1 cellular context compared by ENCODE assay signal in genomic region chr19:44611812-44612295, GRCh38.
TF ChIP-seq lines count a peak whose summit lies in the region.

No MANE protein-coding gene starts in this region.

TF ChIP-seq in HepG2, 621 proteins besides CTCF, POLR2A, EP300 and RAD21 (continued from another document and continues in another):
- TF ChIP-seq TBL1XR1 (IDR thresholded peaks at IDR 0.05; ENCODE audit: borderline replicate concordance, low read length, partially characterized antibody) (no peak), ZNF552 (CRISPR knock-in tag; IDR thresholded peaks at IDR 0.05; ENCODE audit: borderline replicate concordance) (no peak), HNRNPH1 (optimal IDR thresholded peaks at IDR 0.05; ENCODE audit: low read depth, low read length) (no peak), HES4 (CRISPR knock-in tag; IDR thresholded peaks at IDR 0.05; ENCODE audit: borderline replicate concordance) (no peak), HDAC1 (CRISPR knock-in tag; IDR thresholded peaks at IDR 0.05) (no peak), ZNF788 (CRISPR knock-in tag; IDR thresholded peaks at IDR 0.05; ENCODE audit: borderline replicate concordance) (no peak), CCAR2 (optimal IDR thresholded peaks at IDR 0.05; ENCODE audit: low read depth, low read length) (no peak), ZNF143 (CRISPR knock-in tag; IDR thresholded peaks at IDR 0.05) (no peak), MLX (CRISPR knock-in tag; IDR thresholded peaks at IDR 0.05) (no peak), FOXA3 (CRISPR knock-in tag; IDR thresholded peaks at IDR 0.05) (peak; percentile 87), ARID2 (CRISPR knock-in tag; IDR thresholded peaks at IDR 0.05; ENCODE audit: borderline replicate concordance) (no peak), KLF6 (CRISPR knock-in tag; IDR thresholded peaks at IDR 0.05) (no peak), THYN1 (CRISPR knock-in tag; IDR thresholded peaks at IDR 0.05; ENCODE audit: borderline replicate concordance, low read depth) (no peak), ZNF260 (CRISPR knock-in tag; IDR thresholded peaks at IDR 0.05; ENCODE audit: borderline replicate concordance, low read depth) (no peak), ZFP62 (CRISPR knock-in tag; IDR thresholded peaks at IDR 0.05) (no peak), ZNF432 (CRISPR knock-in tag; IDR thresholded peaks at IDR 0.05; ENCODE audit: borderline replicate concordance) (no peak), ZNF781 (CRISPR knock-in tag; IDR thresholded peaks at IDR 0.05; ENCODE audit: borderline replicate concordance, not compliant biosample characterization) (no peak), KAT8 (CRISPR knock-in tag; IDR thresholded peaks at IDR 0.05) (peak; percentile 54; the same call in 1 of the 2 replicates), ZGPAT (CRISPR knock-in tag; IDR thresholded peaks at IDR 0.05) (peak; percentile 48; the same call in 1 of the 2 replicates), ZNF512B (CRISPR knock-in tag; IDR thresholded peaks at IDR 0.05; ENCODE audit: borderline replicate concordance) (no peak), KAT7 (CRISPR knock-in tag; IDR thresholded peaks at IDR 0.05; ENCODE audit: borderline replicate concordance) (no peak), ZNF17 (CRISPR knock-in tag; IDR thresholded peaks at IDR 0.05) (no peak), PLRG1 (conservative IDR thresholded peaks at IDR 0.05) (no peak), SAP130 (CRISPR knock-in tag; IDR thresholded peaks at IDR 0.05; ENCODE audit: low read depth) (0 out of 2 replicates have a peak, but pooled peaks have one; percentile 33), TOE1 (CRISPR knock-in tag; IDR thresholded peaks at IDR 0.05) (no peak), ZNF761 (CRISPR knock-in tag; conservative IDR thresholded peaks at IDR 0.05) (no peak), PAF1 (CRISPR knock-in tag; IDR thresholded peaks at IDR 0.05) (no peak), U2AF2 (IDR thresholded peaks at IDR 0.05; ENCODE audit: low read depth, low read length) (no peak), CCDC6 (CRISPR knock-in tag; IDR thresholded peaks at IDR 0.05) (no peak), CENPBD1 (CRISPR knock-in tag; IDR thresholded peaks at IDR 0.05; ENCODE audit: borderline replicate concordance, low read depth) (no peak), RBM22 (optimal IDR thresholded peaks at IDR 0.05; ENCODE audit: low read length) (no peak), MTF1 (CRISPR knock-in tag; IDR thresholded peaks at IDR 0.05) (no peak), ZNF607 (CRISPR knock-in tag; IDR thresholded peaks at IDR 0.05; ENCODE audit: borderline replicate concordance) (no peak), SP5 (CRISPR knock-in tag; IDR thresholded peaks at IDR 0.05; ENCODE audit: borderline replicate concordance, low read depth) (no peak), STAT5B (CRISPR knock-in tag; IDR thresholded peaks at IDR 0.05) (no peak), TP53 (CRISPR knock-in tag; conservative IDR thresholded peaks at IDR 0.05) (no peak), NFIC (IDR thresholded peaks at IDR 0.05; ENCODE audit: low read length) (no peak), PPARG (CRISPR knock-in tag; conservative IDR thresholded peaks at IDR 0.05) (0 out of 2 replicates have a peak, but pooled peaks have one; percentile 17), ZFX (CRISPR knock-in tag; IDR thresholded peaks at IDR 0.05; ENCODE audit: low read depth) (no peak), FLYWCH1 (CRISPR knock-in tag; IDR thresholded peaks at IDR 0.05) (no peak), TAF1 (CRISPR knock-in tag; IDR thresholded peaks at IDR 0.05) (no peak), KAT2B (IDR thresholded peaks at IDR 0.05; ENCODE audit: borderline replicate concordance, low read depth, low read length) (no peak), ARID5B (CRISPR knock-in tag; IDR thresholded peaks at IDR 0.05) (peak; percentile 67), FOXO1 (CRISPR knock-in tag; IDR thresholded peaks at IDR 0.05) (no peak), ZBTB20 (CRISPR knock-in tag; IDR thresholded peaks at IDR 0.05; ENCODE audit: borderline replicate concordance, low read depth) (no peak), EHMT2 (IDR thresholded peaks at IDR 0.05; ENCODE audit: borderline replicate concordance, low read depth, low read length) (no peak), ZNF468 (CRISPR knock-in tag; IDR thresholded peaks at IDR 0.05) (no peak), PRMT3 (CRISPR knock-in tag; IDR thresholded peaks at IDR 0.05; ENCODE audit: borderline replicate concordance, low read depth) (no peak), ZNF10 (CRISPR knock-in tag; IDR thresholded peaks at IDR 0.05; ENCODE audit: borderline replicate concordance, low read depth) (no peak), ZNF350 (CRISPR knock-in tag; IDR thresholded peaks at IDR 0.05; ENCODE audit: borderline replicate concordance, low read depth) (no peak), KDM5B (CRISPR knock-in tag; IDR thresholded peaks at IDR 0.05; ENCODE audit: borderline replicate concordance) (no peak), ZNF343 (CRISPR knock-in tag; IDR thresholded peaks at IDR 0.05) (no peak), SMARCC2 (IDR thresholded peaks at IDR 0.05) (no peak), NFKBIZ (CRISPR knock-in tag; IDR thresholded peaks at IDR 0.05) (no peak)
- TF ChIP-seq, protein P1, sequence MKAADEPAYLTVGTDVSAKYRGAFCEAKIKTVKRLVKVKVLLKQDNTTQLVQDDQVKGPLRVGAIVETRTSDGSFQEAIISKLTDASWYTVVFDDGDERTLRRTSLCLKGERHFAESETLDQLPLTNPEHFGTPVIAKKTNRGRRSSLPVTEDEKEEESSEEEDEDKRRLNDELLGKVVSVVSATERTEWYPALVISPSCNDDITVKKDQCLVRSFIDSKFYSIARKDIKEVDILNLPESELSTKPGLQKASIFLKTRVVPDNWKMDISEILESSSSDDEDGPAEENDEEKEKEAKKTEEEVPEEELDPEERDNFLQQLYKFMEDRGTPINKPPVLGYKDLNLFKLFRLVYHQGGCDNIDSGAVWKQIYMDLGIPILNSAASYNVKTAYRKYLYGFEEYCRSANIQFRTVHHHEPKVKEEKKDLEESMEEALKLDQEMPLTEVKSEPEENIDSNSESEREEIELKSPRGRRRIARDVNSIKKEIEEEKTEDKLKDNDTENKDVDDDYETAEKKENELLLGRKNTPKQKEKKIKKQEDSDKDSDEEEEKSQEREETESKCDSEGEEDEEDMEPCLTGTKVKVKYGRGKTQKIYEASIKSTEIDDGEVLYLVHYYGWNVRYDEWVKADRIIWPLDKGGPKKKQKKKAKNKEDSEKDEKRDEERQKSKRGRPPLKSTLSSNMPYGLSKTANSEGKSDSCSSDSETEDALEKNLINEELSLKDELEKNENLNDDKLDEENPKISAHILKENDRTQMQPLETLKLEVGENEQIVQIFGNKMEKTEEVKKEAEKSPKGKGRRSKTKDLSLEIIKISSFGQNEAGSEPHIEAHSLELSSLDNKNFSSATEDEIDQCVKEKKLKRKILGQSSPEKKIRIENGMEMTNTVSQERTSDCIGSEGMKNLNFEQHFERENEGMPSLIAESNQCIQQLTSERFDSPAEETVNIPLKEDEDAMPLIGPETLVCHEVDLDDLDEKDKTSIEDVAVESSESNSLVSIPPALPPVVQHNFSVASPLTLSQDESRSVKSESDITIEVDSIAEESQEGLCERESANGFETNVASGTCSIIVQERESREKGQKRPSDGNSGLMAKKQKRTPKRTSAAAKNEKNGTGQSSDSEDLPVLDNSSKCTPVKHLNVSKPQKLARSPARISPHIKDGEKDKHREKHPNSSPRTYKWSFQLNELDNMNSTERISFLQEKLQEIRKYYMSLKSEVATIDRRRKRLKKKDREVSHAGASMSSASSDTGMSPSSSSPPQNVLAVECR (CRISPR knock-in tag; IDR thresholded peaks at IDR 0.05; ENCODE audit: borderline replicate concordance) = no peak
- TF ChIP-seq, protein P2, sequence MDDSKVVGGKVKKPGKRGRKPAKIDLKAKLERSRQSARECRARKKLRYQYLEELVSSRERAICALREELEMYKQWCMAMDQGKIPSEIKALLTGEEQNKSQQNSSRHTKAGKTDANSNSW (CRISPR knock-in tag; IDR thresholded peaks at IDR 0.05; ENCODE audit: borderline replicate concordance) = no peak
- TF ChIP-seq, protein P3, sequence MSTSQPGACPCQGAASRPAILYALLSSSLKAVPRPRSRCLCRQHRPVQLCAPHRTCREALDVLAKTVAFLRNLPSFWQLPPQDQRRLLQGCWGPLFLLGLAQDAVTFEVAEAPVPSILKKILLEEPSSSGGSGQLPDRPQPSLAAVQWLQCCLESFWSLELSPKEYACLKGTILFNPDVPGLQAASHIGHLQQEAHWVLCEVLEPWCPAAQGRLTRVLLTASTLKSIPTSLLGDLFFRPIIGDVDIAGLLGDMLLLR (CRISPR knock-in tag; IDR thresholded peaks at IDR 0.05) = no peak
- TF ChIP-seq, protein P4, sequence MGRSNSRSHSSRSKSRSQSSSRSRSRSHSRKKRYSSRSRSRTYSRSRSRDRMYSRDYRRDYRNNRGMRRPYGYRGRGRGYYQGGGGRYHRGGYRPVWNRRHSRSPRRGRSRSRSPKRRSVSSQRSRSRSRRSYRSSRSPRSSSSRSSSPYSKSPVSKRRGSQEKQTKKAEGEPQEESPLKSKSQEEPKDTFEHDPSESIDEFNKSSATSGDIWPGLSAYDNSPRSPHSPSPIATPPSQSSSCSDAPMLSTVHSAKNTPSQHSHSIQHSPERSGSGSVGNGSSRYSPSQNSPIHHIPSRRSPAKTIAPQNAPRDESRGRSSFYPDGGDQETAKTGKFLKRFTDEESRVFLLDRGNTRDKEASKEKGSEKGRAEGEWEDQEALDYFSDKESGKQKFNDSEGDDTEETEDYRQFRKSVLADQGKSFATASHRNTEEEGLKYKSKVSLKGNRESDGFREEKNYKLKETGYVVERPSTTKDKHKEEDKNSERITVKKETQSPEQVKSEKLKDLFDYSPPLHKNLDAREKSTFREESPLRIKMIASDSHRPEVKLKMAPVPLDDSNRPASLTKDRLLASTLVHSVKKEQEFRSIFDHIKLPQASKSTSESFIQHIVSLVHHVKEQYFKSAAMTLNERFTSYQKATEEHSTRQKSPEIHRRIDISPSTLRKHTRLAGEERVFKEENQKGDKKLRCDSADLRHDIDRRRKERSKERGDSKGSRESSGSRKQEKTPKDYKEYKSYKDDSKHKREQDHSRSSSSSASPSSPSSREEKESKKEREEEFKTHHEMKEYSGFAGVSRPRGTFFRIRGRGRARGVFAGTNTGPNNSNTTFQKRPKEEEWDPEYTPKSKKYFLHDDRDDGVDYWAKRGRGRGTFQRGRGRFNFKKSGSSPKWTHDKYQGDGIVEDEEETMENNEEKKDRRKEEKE (IDR thresholded peaks at IDR 0.05) = no peak
